21 cellular contexts compared by ENCODE assay signal in the genomic region with DNA sequence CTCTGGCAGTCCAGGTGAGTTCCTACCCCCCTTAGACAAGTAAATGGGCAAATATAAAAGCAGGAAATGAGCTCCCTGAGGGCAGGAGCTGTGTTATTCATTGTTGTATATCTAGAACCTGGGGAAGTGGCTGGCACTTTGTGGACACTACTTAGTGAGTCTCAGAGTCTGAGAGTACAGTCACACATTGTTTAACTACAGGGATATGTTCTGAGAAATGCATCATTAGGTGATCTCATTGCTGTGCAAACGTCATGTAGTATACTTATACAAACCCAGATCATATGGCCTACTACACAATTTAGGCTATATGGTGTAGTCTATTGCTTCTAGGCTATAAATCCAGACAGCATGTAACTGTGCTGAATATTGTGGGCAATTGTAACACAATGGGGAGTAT. TPM values are rescaled to one million over a fixed set of nuclear protein-coding genes. Genes with fewer than 3 reads are reported as not detected.
DNase-seq lines count a peak whose midpoint lies in the region; ATAC-seq, FAIRE-seq and TF ChIP-seq lines count a peak whose summit lies in the region.
"Had no signal": no experiment of that assay in that cellular context is flagged by ENCODE, and none has a peak within 500 bp of the region (broad histone marks: within the 10 kb centered on the region; RNA-seq: fewer than 3 reads in every experiment).

No MANE protein-coding gene starts in this region.

- no peak overlapping the region for H3K27ac Mint-ChIP-seq in activated CD4-positive, alpha-beta T cell treated with anti-CD3 and anti-CD28 coated beads for 36 hours
- no peak overlapping the region for H3K27ac Mint-ChIP-seq in activated T-helper 17 cell treated with anti-CD3 and anti-CD28 coated beads, Interleukin-2, amount 50 U/mL, for 72 hours
- H3K27ac Mint-ChIP-seq: CD4-positive, alpha-beta T cell had no signal

- intact Hi-C loops in activated CD4-positive, alpha-beta T cell treated with anti-CD3 and anti-CD28 coated beads for 36 hours (cut with DNase I, micrococcal nuclease) = no loop called here
- intact Hi-C loops in PC-3 (cut with micrococcal nuclease) = no loop called here

- no peak for FAIRE-seq in HTR-8/SVneo (lab: Jason Lieb, UNC)
- FAIRE-seq: D721Med, GM12878, H1, HepG2 had no signal

- H3K27ac ChIP-seq in PC-3 (ENCODE audit: low read length) (no peak overlapping the region), GM23248 (no peak overlapping the region)
- H3K27ac ChIP-seq: HL-60 had no signal

- H3K9me3 ChIP-seq in PC-3 (ENCODE audit: low read length) (no peaks in the 10 kb centered on the region), GM23248 (ENCODE audit: low read depth) (no peaks in the 10 kb centered on the region)
- H3K9me3 ChIP-seq: BE2C, Caco-2 had no signal

- H4K20me1 ChIP-seq in PC-3 (ENCODE audit: low read length) (no peaks in the 10 kb centered on the region), GM23248 (ENCODE audit: insufficient read depth) (no peaks in the 10 kb centered on the region)

- no peak overlapping the region for H3K4me3 ChIP-seq in PC-3 (ENCODE audit: low read length)
- H3K4me3 ChIP-seq in GM23248 = no peak overlapping the region
- H3K4me3 ChIP-seq: GM12878 had no signal

- H3K36me3 ChIP-seq in PC-3 (ENCODE audit: low read depth, low read length) (no peaks in the 10 kb centered on the region), GM23248 (ENCODE audit: low read depth) (no peaks in the 10 kb centered on the region)
- H3K36me3 ChIP-seq: BE2C had no signal

- POLR2A ChIA-PET in activated CD4-positive, alpha-beta T cell treated with anti-CD3 and anti-CD28 coated beads for 36 hours (lab: Charles Lee) = no interaction called here
- POLR2A ChIA-PET in PC-3 (lab: Charles Lee; ENCODE audit: unreplicated experiment) = no interaction called here

- TF ChIP-seq CTCF in PC-3 (conservative IDR thresholded peaks at IDR 0.05; ENCODE audit: low read depth, low read length) = no peak

- H3K27me3 Mint-ChIP-seq in activated CD4-positive, alpha-beta T cell treated with anti-CD3 and anti-CD28 coated beads for 36 hours = no peaks in the 10 kb centered on the region
- no peaks in the 10 kb centered on the region for H3K27me3 Mint-ChIP-seq in activated T-helper 17 cell treated with anti-CD3 and anti-CD28 coated beads, Interleukin-2, amount 50 U/mL, for 72 hours
- H3K27me3 Mint-ChIP-seq: CD4-positive, alpha-beta T cell had no signal

- H3F3A ChIP-seq in PC-3 (ENCODE audit: low read length, unreplicated experiment) (no peaks in the 10 kb centered on the region), GM23248 (ENCODE audit: insufficient read depth) (0 out of 2 replicates have a peak, but pooled peaks cover 6% of the 10 kb centered on the region)

- H3K9me2 ChIP-seq in PC-3 (replicated peaks; ENCODE audit: low read length) = no peaks in the 10 kb centered on the region
- H3K9me2 ChIP-seq in GM23248 (ENCODE audit: insufficient read depth) = no peaks in the 10 kb centered on the region

- H2AFZ ChIP-seq in PC-3 (ENCODE audit: low read length) = no peak overlapping the region
- no peak overlapping the region for H2AFZ ChIP-seq in GM23248

- H3K9me3 Mint-ChIP-seq in activated CD4-positive, alpha-beta T cell treated with anti-CD3 and anti-CD28 coated beads for 36 hours (ENCODE audit: low read depth) = no peaks in the 10 kb centered on the region
- H3K9me3 Mint-ChIP-seq in activated T-helper 17 cell treated with anti-CD3 and anti-CD28 coated beads, Interleukin-2, amount 50 U/mL, for 72 hours = no peaks in the 10 kb centered on the region
- H3K9me3 Mint-ChIP-seq: CD4-positive, alpha-beta T cell; H9 had no signal

- no TSS peak for BruUV-seq in PC-3 (replicated peaks; lab: Mats Ljungman, UMichigan)

- no peak overlapping the region for H3K4me3 Mint-ChIP-seq in activated CD4-positive, alpha-beta T cell treated with anti-CD3 and anti-CD28 coated beads for 36 hours
- no peak overlapping the region for H3K4me3 Mint-ChIP-seq in activated T-helper 17 cell treated with anti-CD3 and anti-CD28 coated beads, Interleukin-2, amount 50 U/mL, for 72 hours
- H3K4me3 Mint-ChIP-seq: CD4-positive, alpha-beta T cell; H9 had no signal

- WGBS in GM23248 (ENCODE audit: low coverage in 1 of 2, low lambda C conversion rate in 2 of 2, missing lambda C conversion rate in 2 of 2), 2 experiments = 24 to 25% methylated on average over 1 of the region's 1 CpG

- no peak overlapping the region for H3K9ac ChIP-seq in PC-3 (ENCODE audit: low read length)
- H3K9ac ChIP-seq in GM23248 = no peak overlapping the region

- no peaks in the 10 kb centered on the region for H3K4me1 ChIP-seq in PC-3 (ENCODE audit: insufficient read depth, low read length)
- H3K4me1 ChIP-seq in GM23248 (ENCODE audit: insufficient read depth) = peaks cover 12% of the 10 kb centered on the region
- H3K4me1 ChIP-seq: Caco-2 had no signal

- H3K27me3 ChIP-seq in PC-3 (ENCODE audit: low read length) (0 out of 2 replicates have a peak, but pooled peaks cover 5% of the 10 kb centered on the region), GM23248 (replicated peaks; ENCODE audit: insufficient read depth) (no peaks in the 10 kb centered on the region)
- H3K27me3 ChIP-seq: BE2C had no signal

- H3K79me2 ChIP-seq in PC-3 (ENCODE audit: low read length) (no peaks in the 10 kb centered on the region), GM23248 (ENCODE audit: insufficient read depth) (no peaks in the 10 kb centered on the region)

- DNase-seq in activated CD4-positive, alpha-beta T cell treated with anti-CD3 and anti-CD28 coated beads for 36 hours = no peak
- DNase-seq in activated CD4-positive, alpha-beta T cell treated with anti-CD3 and anti-CD28 coated beads, Interleukin-2, amount 50 U/mL, for 4 hours = no peak
- DNase-seq in PC-3 = peak; percentile 11
- DNase-seq in Ammon's horn (ENCODE audit: low spot score) = no peak
- DNase-seq in HTR-8/SVneo (ENCODE audit: insufficient read length, low spot score) = no peak
- DNase-seq in GM23248 = no peak
- DNase-seq: BE2C; C1 segment of cervical spinal cord; Caco-2; CD4-positive, alpha-beta T cell; DMS79 treated with DMSO at 0.1 percent for 48 hours; H9; KG1 had no signal

- peaks cover 7% of the 10 kb centered on the region for H3K4me1 Mint-ChIP-seq in activated CD4-positive, alpha-beta T cell treated with anti-CD3 and anti-CD28 coated beads for 36 hours
- H3K4me1 Mint-ChIP-seq in activated T-helper 17 cell treated with anti-CD3 and anti-CD28 coated beads, Interleukin-2, amount 50 U/mL, for 72 hours = peaks cover 5% of the 10 kb centered on the region

- in situ Hi-C loops in GM23248 (cut with MboI) = no loop called here

- H3K36me3 Mint-ChIP-seq in activated CD4-positive, alpha-beta T cell treated with anti-CD3 and anti-CD28 coated beads for 36 hours (ENCODE audit: low read depth) = no peaks in the 10 kb centered on the region
- no peaks in the 10 kb centered on the region for H3K36me3 Mint-ChIP-seq in activated T-helper 17 cell treated with anti-CD3 and anti-CD28 coated beads, Interleukin-2, amount 50 U/mL, for 72 hours (ENCODE audit: low read depth)

- H3K4me2 ChIP-seq in PC-3 (ENCODE audit: low read length) = no peak overlapping the region
- H3K4me2 ChIP-seq in GM23248 (ENCODE audit: unreplicated experiment) = no peak overlapping the region

- CTCF ChIA-PET in activated CD4-positive, alpha-beta T cell treated with anti-CD3 and anti-CD28 coated beads for 36 hours (lab: Charles Lee) = interaction anchor here (1.4 kb wide), 1 partner anchor 67 kb away, joined by 3 read pairs; no protein-coding TSS in a partner anchor
- CTCF ChIA-PET in PC-3 (lab: Charles Lee) = no interaction called here

- ATAC-seq in activated CD4-positive, alpha-beta T cell treated with anti-CD3 and anti-CD28 coated beads for 36 hours = peak; percentile 39
- no peak for ATAC-seq in PC-3
- peak; percentile 64 for ATAC-seq in activated T-helper 17 cell treated with anti-CD3 and anti-CD28 coated beads, Interleukin-2, amount 50 U/mL, for 72 hours (replicated peaks)
- ATAC-seq: GM12878, HepG2 had no signal

RNA-seq across cellular contexts. Expression of gene DRD3, which starts 52.4 kb away (rescaled TPM):
- not detected for total RNA-seq in activated CD4-positive, alpha-beta T cell treated with anti-CD3 and anti-CD28 coated beads for 36 hours
- not detected in 2 replicates for total RNA-seq in PC-3 (2014; rRNA removed)
- total RNA-seq in activated T-helper 17 cell treated with anti-CD3 and anti-CD28 coated beads, Interleukin-2, amount 50 U/mL, for 72 hours = not detected
- total RNA-seq in GM23248 (2014; rRNA removed; shearing (Covaris generic)) = not detected in 2 replicates
- polyA plus RNA-seq in GM23248 (2016; fragmentation: Nextera tagmentation; extraction: Ambion mirVana) = not detected in 2 replicates
- total RNA-seq: A172; Caco-2; CD4-positive, alpha-beta T cell; G401; GM12878; H9; HepG2 had no signal
- polyA plus RNA-seq: GM12878, HepG2 had no signal
